Comparison of ENCODE assay signal across 8 cellular contexts in genomic region chr16:2467301-2468141, GRCh38. TPM values are rescaled to one million over a fixed set of nuclear protein-coding genes. Genes with fewer than 3 reads are reported as not detected.
DNase-seq lines count a peak whose midpoint lies in the region; ATAC-seq lines count a peak whose summit lies in the region.

No MANE protein-coding gene starts in this region.

- peak; percentile 67 for ATAC-seq in left colon
- ATAC-seq in HG02852 (IDR thresholded peaks at IDR 0.05; ENCODE audit: unreplicated experiment), result no peak

- DNase-seq in DMS153 (lab: John Stamatoyannopoulos, UW) (peak; percentile 82), HS-5 (ENCODE audit: low read depth) (peak; percentile 40), NT2/D1 (ENCODE audit: low read depth, low spot score) (no peak), left colon (peak; percentile 60 to 69)
- DNase-seq in central memory CD4-positive, alpha-beta T cell, result no peak

- H3K9ac ChIP-seq in NT2/D1 (ENCODE audit: insufficient read length, low read depth), result peak overlapping the region; percentile 95
- peak overlapping the region in 3 of 5 donors; percentile 9 to 62 (median 42) for H3K9ac ChIP-seq in subcutaneous abdominal adipose tissue (ENCODE audit: low read length in 5 of 5)

- H3K36me3 ChIP-seq in NT2/D1 (ENCODE audit: insufficient read depth, insufficient read length, low read length), result peaks cover 25% of the 10 kb centered on the region
- no peaks in the 10 kb centered on the region for H3K36me3 ChIP-seq in subcutaneous abdominal adipose tissue (ENCODE audit: control insufficient read depth in 5 of 5, insufficient read depth in 5 of 5, low read length in 5 of 5)

- H3K4me3 ChIP-seq in NT2/D1 (ENCODE audit: insufficient read length, low read depth), result peak overlapping the region; percentile 49
- peak overlapping the region in 4 of 5 donors; percentile 22 to 68 (median 57) for H3K4me3 ChIP-seq in subcutaneous abdominal adipose tissue (ENCODE audit: low read depth in 1 of 5, low read length in 5 of 5)

- peaks cover 13% of the 10 kb centered on the region for H3K27me3 ChIP-seq in NT2/D1 (ENCODE audit: insufficient read depth, insufficient read length)
- H3K27me3 ChIP-seq in subcutaneous abdominal adipose tissue (ENCODE audit: control insufficient read depth in 5 of 5, insufficient read depth in 4 of 5, low read length in 5 of 5), result peaks cover 0 to 29% (median 13%) of the 10 kb centered on the region in 5 donors

- intact Hi-C loops in left colon (cut with DNase I, micrococcal nuclease), result no loop called here

- no peaks in the 10 kb centered on the region for H3K9me3 ChIP-seq in NT2/D1 (ENCODE audit: insufficient read depth, low read length)
- H3K9me3 ChIP-seq in subcutaneous abdominal adipose tissue (ENCODE audit: control insufficient read depth in 5 of 5, low read length in 5 of 5), result no peaks in the 10 kb centered on the region

- H3K27ac ChIP-seq in cingulate gyrus (ENCODE audit: low read depth, low read length) (peak overlapping the region; percentile 39), subcutaneous abdominal adipose tissue (ENCODE audit: low read depth, low read length) (peak overlapping the region; percentile 50)

- H3K4me1 ChIP-seq in NT2/D1 (ENCODE audit: insufficient read depth, insufficient read length) (peaks cover 48% of the 10 kb centered on the region), subcutaneous abdominal adipose tissue (ENCODE audit: control insufficient read depth in 5 of 5, insufficient read depth in 5 of 5, low read length in 5 of 5) (peaks cover 0 to 48% (median 33%) of the 10 kb centered on the region in 5 donors)

RNA-seq across cellular contexts. Expression of gene NTN3, which starts 3.6 kb away (rescaled TPM):
- total RNA-seq in left colon, result not detected

RNA-seq across cellular contexts. Expression of gene TBC1D24, which starts 7.4 kb away (rescaled TPM):
- 10 to 100 TPM in 1 of 2 donors, 1 to 10 TPM in 1; 8.9 to 11.1 TPM for total RNA-seq in left colon

RNA-seq across cellular contexts. Expression of gene TEDC2, which starts 7.6 kb away (rescaled TPM):
- 1 to 10 TPM; 1.3 to 5.6 TPM for total RNA-seq in left colon

RNA-seq across cellular contexts. Expression of gene CCNF, which starts 38.3 kb away (rescaled TPM):
- 1 to 10 TPM; 3.0 to 7.3 TPM for total RNA-seq in left colon

RNA-seq across cellular contexts. Expression of gene ATP6V0C, which starts 46.2 kb away (rescaled TPM):
- 100 to 1,000 TPM; 218 to 230 TPM for total RNA-seq in left colon

Comparison
In these comparisons a context has a peak if more than half of its experiments do, and no peak if none do; other contexts are left out.
1. DNase-seq: peak in DMS153 (single experiment), HS-5 (single experiment) and left colon (2 of 2); none in NT2/D1 (single experiment) and central memory CD4-positive, alpha-beta T cell (single experiment).